Comparison of ENCODE assay signal across 22 cellular contexts in the genomic region with DNA sequence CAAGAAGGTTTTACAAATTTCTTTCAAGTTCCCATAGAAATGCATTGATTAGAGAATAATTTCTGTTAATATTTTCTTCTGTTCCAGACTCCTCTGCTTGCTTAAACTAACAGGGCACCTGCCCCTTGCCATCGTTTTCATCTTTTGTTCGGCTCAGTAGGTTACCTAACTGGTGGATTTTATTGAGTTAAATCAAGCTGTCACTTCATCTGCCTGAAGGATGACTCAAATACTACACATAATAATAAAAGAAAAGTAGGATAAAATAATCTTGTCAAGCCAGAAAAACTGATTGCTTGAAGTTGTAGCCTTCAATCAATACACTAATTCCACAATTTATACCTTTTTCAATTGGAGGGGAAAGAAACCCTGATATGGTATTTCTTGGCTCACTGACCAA.
"Had no signal": no experiment of that assay in that cellular context is flagged by ENCODE, and none has a peak within 500 bp of the region (broad histone marks: within the 10 kb centered on the region; RNA-seq: fewer than 3 reads in every experiment).

No MANE protein-coding gene starts in this region.

- H3K4me1 ChIP-seq: breast epithelium, colonic mucosa, heart left ventricle, prostate gland, vagina had no signal

- H3K36me3 ChIP-seq: breast epithelium, colonic mucosa, heart left ventricle, neutrophil, ovary, prostate gland, thoracic aorta, vagina had no signal

- H3K27me3 ChIP-seq: breast epithelium, colonic mucosa, heart left ventricle, neutrophil, ovary, vagina had no signal

- DNase-seq: activated B cell treated with CpG ODN at 0.5 μM for 24 hours; activated CD4-positive, alpha-beta T cell treated with anti-CD3 and anti-CD28 coated beads for 36 hours; activated CD4-positive, alpha-beta T cell treated with anti-CD3 and anti-CD28 coated beads, Interleukin-2, amount 50 U/mL, for 48 hours; activated CD8-positive, alpha-beta memory T cell treated with anti-CD3 and anti-CD28 coated beads, Interleukin-2, amount 50 U/mL, for 48 hours; activated naive CD4-positive, alpha-beta T cell; activated naive CD8-positive, alpha-beta T cell treated with anti-CD3 and anti-CD28 coated beads for 36 hours; activated T-cell treated with anti-CD3 and anti-CD28 coated beads, Interleukin-2, amount 50 U/mL, for 4 hours; amniotic stem cell; colonic mucosa; dorsolateral prefrontal cortex; heart left ventricle; left cardiac atrium; midbrain; natural killer cell; ovary; stimulated activated CD4-positive, alpha-beta T cell treated with anti-CD3 and anti-CD28 coated beads, Interleukin-4, amount 100 ng/mL, for 1 hour; stimulated activated naive CD4-positive, alpha-beta T cell had no signal

- H3K27ac ChIP-seq: breast epithelium, colonic mucosa, dorsolateral prefrontal cortex, heart left ventricle, neutrophil, ovary, prostate gland, thoracic aorta, vagina had no signal

- H3K9me3 ChIP-seq: colonic mucosa, neutrophil, ovary, prostate gland, thoracic aorta, vagina had no signal

- H3K4me3 ChIP-seq: breast epithelium, colonic mucosa, dorsolateral prefrontal cortex, heart left ventricle, ovary, prostate gland, thoracic aorta, vagina had no signal
